Comparison of ENCODE assay signal across 2 cellular contexts in genomic region chr21:44880762-44881585, GRCh38.
TF ChIP-seq lines count a peak whose summit lies in the region.

No MANE protein-coding gene starts in this region.

TF ChIP-seq in GM23338, 12 proteins besides CTCF, POLR2A, EP300 and RAD21 (continued from another document):
- TF ChIP-seq ZNF462 (CRISPR knock-in tag; IDR thresholded peaks at IDR 0.05) (no peak), ZNF114 (CRISPR knock-in tag; IDR thresholded peaks at IDR 0.05) (no peak), REST (IDR thresholded peaks at IDR 0.05; ENCODE audit: unreplicated experiment) (no peak), EZH2phosphoT487 (IDR thresholded peaks at IDR 0.05; ENCODE audit: unreplicated experiment) (no peak), STAT1 (IDR thresholded peaks at IDR 0.05; ENCODE audit: unreplicated experiment) (no peak)

TF ChIP-seq in WTC11, 78 proteins besides CTCF, POLR2A, EP300 and RAD21 (continued from another document):
- TF ChIP-seq ZNF281 (CRISPR knock-in tag; IDR thresholded peaks at IDR 0.05): no peak
- TF ChIP-seq USF2 (CRISPR knock-in tag; IDR thresholded peaks at IDR 0.05): no peak
- TF ChIP-seq ATF1 (CRISPR knock-in tag; IDR thresholded peaks at IDR 0.05): no peak
- no peak for TF ChIP-seq ZNF671 (CRISPR knock-in tag; IDR thresholded peaks at IDR 0.05)
- TF ChIP-seq ZNF263 (CRISPR knock-in tag; IDR thresholded peaks at IDR 0.05; ENCODE audit: low read depth): no peak
